ENCODE assay signal across 1 cellular context in the genomic region with DNA sequence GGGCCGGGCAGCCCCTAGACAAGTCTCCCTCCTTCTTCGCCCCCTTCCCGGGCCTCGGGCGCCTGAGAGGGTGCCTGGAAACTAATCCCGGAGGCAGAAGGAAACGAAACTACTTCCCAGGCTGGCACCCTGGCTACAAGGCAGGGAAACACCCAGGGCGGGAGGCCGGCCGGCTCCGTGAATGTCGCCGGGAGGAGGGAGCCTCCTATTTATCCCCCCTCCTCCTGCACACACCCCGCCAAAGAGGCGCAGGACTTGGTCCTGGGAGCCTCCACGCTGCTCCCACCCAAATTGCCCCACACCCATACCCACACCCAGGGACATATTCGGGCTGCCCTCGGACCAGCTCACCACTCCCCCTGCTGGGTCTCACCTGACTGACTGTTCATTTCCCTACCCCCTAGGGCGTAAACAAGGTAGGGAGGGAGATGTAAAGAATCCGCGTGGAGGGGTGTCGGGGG.
A peak's percentile ranks its signal among the peaks of the same experiment; 100 is the strongest.
TF ChIP-seq lines count a peak whose summit lies in the region.

A gene with protein sequence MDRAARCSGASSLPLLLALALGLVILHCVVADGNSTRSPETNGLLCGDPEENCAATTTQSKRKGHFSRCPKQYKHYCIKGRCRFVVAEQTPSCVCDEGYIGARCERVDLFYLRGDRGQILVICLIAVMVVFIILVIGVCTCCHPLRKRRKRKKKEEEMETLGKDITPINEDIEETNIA (minus strand): TSS at position 183 of the 461 bp plus-strand sequence. CDS start 198 bp downstream, outside the sequence.

TF ChIP-seq in HepG2, 621 proteins besides CTCF, POLR2A, EP300 and RAD21 (continued from another document):
- TF ChIP-seq, protein P1, sequence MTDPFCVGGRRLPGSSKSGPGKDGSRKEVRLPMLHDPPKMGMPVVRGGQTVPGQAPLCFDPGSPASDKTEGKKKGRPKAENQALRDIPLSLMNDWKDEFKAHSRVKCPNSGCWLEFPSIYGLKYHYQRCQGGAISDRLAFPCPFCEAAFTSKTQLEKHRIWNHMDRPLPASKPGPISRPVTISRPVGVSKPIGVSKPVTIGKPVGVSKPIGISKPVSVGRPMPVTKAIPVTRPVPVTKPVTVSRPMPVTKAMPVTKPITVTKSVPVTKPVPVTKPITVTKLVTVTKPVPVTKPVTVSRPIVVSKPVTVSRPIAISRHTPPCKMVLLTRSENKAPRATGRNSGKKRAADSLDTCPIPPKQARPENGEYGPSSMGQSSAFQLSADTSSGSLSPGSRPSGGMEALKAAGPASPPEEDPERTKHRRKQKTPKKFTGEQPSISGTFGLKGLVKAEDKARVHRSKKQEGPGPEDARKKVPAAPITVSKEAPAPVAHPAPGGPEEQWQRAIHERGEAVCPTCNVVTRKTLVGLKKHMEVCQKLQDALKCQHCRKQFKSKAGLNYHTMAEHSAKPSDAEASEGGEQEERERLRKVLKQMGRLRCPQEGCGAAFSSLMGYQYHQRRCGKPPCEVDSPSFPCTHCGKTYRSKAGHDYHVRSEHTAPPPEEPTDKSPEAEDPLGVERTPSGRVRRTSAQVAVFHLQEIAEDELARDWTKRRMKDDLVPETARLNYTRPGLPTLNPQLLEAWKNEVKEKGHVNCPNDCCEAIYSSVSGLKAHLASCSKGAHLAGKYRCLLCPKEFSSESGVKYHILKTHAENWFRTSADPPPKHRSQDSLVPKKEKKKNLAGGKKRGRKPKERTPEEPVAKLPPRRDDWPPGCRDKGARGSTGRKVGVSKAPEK (CRISPR knock-in tag; IDR thresholded peaks at IDR 0.05; ENCODE audit: borderline replicate concordance): no peak
- no peak for TF ChIP-seq ZNF766 (CRISPR knock-in tag; IDR thresholded peaks at IDR 0.05; ENCODE audit: borderline replicate concordance)
- peak; percentile 31; the same call in 1 of the 2 replicates for TF ChIP-seq STAG1 (CRISPR knock-in tag; IDR thresholded peaks at IDR 0.05)
- TF ChIP-seq TGIF2 (CRISPR knock-in tag; IDR thresholded peaks at IDR 0.05): no peak
- TF ChIP-seq DR1 (CRISPR knock-in tag; IDR thresholded peaks at IDR 0.05): no peak
- TF ChIP-seq HDAC1 (CRISPR knock-in tag; IDR thresholded peaks at IDR 0.05): no peak
- TF ChIP-seq ZBTB1 (CRISPR knock-in tag; IDR thresholded peaks at IDR 0.05; ENCODE audit: borderline replicate concordance): no peak
- no peak for TF ChIP-seq ZNF570 (CRISPR knock-in tag; IDR thresholded peaks at IDR 0.05; ENCODE audit: borderline replicate concordance)
- TF ChIP-seq RARG (CRISPR knock-in tag; IDR thresholded peaks at IDR 0.05; ENCODE audit: low read depth): no peak
- no peak for TF ChIP-seq HIVEP1 (CRISPR knock-in tag; IDR thresholded peaks at IDR 0.05)
- no peak for TF ChIP-seq PHF8 (CRISPR knock-in tag; IDR thresholded peaks at IDR 0.05)
- no peak for TF ChIP-seq ISX (CRISPR knock-in tag; conservative IDR thresholded peaks at IDR 0.05)
- no peak for TF ChIP-seq REL (CRISPR knock-in tag; conservative IDR thresholded peaks at IDR 0.05)
- TF ChIP-seq GATAD2A (CRISPR knock-in tag; IDR thresholded peaks at IDR 0.05): no peak
- TF ChIP-seq ZSCAN21 (CRISPR knock-in tag; IDR thresholded peaks at IDR 0.05; ENCODE audit: borderline replicate concordance): no peak
- TF ChIP-seq JARID2 (CRISPR knock-in tag; IDR thresholded peaks at IDR 0.05; ENCODE audit: insufficient replicate concordance): no peak
- no peak for TF ChIP-seq ZNF773 (CRISPR knock-in tag; IDR thresholded peaks at IDR 0.05; ENCODE audit: borderline replicate concordance)
- TF ChIP-seq GATA4 (IDR thresholded peaks at IDR 0.05; ENCODE audit: borderline replicate concordance, low read depth): no peak
- TF ChIP-seq, protein P2, sequence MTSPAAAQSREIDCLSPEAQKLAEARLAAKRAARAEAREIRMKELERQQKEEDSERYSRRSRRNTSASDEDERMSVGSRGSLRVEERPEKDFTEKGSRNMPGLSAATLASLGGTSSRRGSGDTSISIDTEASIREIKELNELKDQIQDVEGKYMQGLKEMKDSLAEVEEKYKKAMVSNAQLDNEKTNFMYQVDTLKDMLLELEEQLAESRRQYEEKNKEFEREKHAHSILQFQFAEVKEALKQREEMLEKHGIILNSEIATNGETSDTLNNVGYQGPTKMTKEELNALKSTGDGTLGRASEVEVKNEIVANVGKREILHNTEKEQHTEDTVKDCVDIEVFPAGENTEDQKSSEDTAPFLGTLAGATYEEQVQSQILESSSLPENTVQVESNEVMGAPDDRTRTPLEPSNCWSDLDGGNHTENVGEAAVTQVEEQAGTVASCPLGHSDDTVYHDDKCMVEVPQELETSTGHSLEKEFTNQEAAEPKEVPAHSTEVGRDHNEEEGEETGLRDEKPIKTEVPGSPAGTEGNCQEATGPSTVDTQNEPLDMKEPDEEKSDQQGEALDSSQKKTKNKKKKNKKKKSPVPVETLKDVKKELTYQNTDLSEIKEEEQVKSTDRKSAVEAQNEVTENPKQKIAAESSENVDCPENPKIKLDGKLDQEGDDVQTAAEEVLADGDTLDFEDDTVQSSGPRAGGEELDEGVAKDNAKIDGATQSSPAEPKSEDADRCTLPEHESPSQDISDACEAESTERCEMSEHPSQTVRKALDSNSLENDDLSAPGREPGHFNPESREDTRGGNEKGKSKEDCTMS (CRISPR knock-in tag; conservative IDR thresholded peaks at IDR 0.05): no peak
- no peak for TF ChIP-seq ARNT (IDR thresholded peaks at IDR 0.05)
- no peak for TF ChIP-seq ZKSCAN5 (CRISPR knock-in tag; IDR thresholded peaks at IDR 0.05)
- TF ChIP-seq, protein P3, sequence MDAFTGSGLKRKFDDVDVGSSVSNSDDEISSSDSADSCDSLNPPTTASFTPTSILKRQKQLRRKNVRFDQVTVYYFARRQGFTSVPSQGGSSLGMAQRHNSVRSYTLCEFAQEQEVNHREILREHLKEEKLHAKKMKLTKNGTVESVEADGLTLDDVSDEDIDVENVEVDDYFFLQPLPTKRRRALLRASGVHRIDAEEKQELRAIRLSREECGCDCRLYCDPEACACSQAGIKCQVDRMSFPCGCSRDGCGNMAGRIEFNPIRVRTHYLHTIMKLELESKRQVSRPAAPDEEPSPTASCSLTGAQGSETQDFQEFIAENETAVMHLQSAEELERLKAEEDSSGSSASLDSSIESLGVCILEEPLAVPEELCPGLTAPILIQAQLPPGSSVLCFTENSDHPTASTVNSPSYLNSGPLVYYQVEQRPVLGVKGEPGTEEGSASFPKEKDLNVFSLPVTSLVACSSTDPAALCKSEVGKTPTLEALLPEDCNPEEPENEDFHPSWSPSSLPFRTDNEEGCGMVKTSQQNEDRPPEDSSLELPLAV (CRISPR knock-in tag; conservative IDR thresholded peaks at IDR 0.05; ENCODE audit: low read depth): no peak
- 0 out of 2 replicates have a peak, but pooled peaks have one; percentile 6 for TF ChIP-seq KDM2A (CRISPR knock-in tag; IDR thresholded peaks at IDR 0.05; ENCODE audit: borderline replicate concordance, low read depth)
- TF ChIP-seq ZBTB42 (CRISPR knock-in tag; IDR thresholded peaks at IDR 0.05): no peak
- TF ChIP-seq, protein P4, sequence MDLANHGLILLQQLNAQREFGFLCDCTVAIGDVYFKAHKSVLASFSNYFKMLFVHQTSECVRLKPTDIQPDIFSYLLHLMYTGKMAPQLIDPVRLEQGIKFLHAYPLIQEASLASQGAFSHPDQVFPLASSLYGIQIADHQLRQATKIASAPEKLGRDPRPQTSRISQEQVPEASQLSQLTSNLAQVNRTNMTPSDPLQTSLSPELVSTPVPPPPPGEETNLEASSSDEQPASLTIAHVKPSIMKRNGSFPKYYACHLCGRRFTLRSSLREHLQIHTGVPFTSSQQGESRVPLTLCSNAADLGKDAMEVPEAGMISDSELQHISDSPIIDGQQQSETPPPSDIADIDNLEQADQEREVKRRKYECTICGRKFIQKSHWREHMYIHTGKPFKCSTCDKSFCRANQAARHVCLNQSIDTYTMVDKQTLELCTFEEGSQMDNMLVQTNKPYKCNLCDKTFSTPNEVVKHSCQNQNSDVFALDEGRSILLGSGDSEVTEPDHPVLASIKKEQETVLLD (CRISPR knock-in tag; IDR thresholded peaks at IDR 0.05; ENCODE audit: low read depth): no peak
- TF ChIP-seq, protein P5, sequence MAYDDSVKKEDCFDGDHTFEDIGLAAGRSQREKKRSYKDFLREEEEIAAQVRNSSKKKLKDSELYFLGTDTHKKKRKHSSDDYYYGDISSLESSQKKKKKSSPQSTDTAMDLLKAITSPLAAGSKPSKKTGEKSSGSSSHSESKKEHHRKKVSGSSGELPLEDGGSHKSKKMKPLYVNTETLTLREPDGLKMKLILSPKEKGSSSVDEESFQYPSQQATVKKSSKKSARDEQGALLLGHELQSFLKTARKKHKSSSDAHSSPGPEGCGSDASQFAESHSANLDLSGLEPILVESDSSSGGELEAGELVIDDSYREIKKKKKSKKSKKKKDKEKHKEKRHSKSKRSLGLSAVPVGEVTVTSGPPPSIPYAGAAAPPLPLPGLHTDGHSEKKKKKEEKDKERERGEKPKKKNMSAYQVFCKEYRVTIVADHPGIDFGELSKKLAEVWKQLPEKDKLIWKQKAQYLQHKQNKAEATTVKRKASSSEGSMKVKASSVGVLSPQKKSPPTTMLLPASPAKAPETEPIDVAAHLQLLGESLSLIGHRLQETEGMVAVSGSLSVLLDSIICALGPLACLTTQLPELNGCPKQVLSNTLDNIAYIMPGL (CRISPR knock-in tag; IDR thresholded peaks at IDR 0.05; ENCODE audit: borderline replicate concordance in 1 of 2, low read depth in 1 of 2): 0 out of 4 replicates have a peak, but pooled peaks have one; percentile 8 to 21
- TF ChIP-seq, protein P6, sequence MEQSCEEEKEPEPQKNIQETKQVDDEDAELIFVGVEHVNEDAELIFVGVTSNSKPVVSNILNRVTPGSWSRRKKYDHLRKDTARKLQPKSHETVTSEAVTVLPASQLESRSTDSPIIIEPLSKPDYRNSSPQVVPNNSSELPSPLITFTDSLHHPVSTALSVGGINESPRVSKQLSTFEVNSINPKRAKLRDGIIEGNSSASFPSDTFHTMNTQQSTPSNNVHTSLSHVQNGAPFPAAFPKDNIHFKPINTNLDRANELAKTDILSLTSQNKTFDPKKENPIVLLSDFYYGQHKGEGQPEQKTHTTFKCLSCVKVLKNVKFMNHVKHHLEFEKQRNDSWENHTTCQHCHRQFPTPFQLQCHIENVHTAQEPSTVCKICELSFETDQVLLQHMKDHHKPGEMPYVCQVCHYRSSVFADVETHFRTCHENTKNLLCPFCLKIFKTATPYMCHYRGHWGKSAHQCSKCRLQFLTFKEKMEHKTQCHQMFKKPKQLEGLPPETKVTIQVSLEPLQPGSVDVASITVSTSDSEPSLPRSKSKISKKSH (CRISPR knock-in tag; IDR thresholded peaks at IDR 0.05; ENCODE audit: borderline replicate concordance): no peak
- no peak for TF ChIP-seq HMGA1 (CRISPR knock-in tag; conservative IDR thresholded peaks at IDR 0.05)
- no peak for TF ChIP-seq ZIK1 (CRISPR knock-in tag; IDR thresholded peaks at IDR 0.05; ENCODE audit: borderline replicate concordance, low read depth)
- no peak for TF ChIP-seq ZNF678 (CRISPR knock-in tag; IDR thresholded peaks at IDR 0.05)
- TF ChIP-seq, protein P7, sequence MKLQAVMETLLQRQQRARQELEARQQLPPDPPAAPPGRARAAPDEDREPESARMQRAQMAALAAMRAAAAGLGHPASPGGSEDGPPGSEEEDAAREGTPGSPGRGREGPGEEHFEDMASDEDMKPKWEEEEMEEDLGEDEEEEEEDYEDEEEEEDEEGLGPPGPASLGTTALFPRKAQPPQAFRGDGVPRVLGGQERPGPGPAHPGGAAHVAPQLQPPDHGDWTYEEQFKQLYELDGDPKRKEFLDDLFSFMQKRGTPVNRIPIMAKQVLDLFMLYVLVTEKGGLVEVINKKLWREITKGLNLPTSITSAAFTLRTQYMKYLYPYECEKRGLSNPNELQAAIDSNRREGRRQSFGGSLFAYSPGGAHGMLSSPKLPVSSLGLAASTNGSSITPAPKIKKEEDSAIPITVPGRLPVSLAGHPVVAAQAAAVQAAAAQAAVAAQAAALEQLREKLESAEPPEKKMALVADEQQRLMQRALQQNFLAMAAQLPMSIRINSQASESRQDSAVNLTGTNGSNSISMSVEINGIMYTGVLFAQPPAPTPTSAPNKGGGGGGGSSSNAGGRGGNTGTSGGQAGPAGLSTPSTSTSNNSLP (IDR thresholded peaks at IDR 0.05; ENCODE audit: low read depth, low read length): no peak
- TF ChIP-seq NFYC (CRISPR knock-in tag; IDR thresholded peaks at IDR 0.05): no peak
- TF ChIP-seq SP4 (CRISPR knock-in tag; IDR thresholded peaks at IDR 0.05): no peak
- TF ChIP-seq GLI4 (CRISPR knock-in tag; IDR thresholded peaks at IDR 0.05; ENCODE audit: borderline replicate concordance): no peak
- TF ChIP-seq KAT7 (CRISPR knock-in tag; IDR thresholded peaks at IDR 0.05; ENCODE audit: borderline replicate concordance): no peak
- TF ChIP-seq ARID2 (CRISPR knock-in tag; IDR thresholded peaks at IDR 0.05; ENCODE audit: borderline replicate concordance): 0 out of 2 replicates have a peak, but pooled peaks have one; percentile 2
- no peak for TF ChIP-seq TSC22D2 (CRISPR knock-in tag; IDR thresholded peaks at IDR 0.05; ENCODE audit: borderline replicate concordance)
- TF ChIP-seq JUNB (CRISPR knock-in tag; IDR thresholded peaks at IDR 0.05; ENCODE audit: borderline replicate concordance): no peak
- no peak for TF ChIP-seq ZSCAN25 (CRISPR knock-in tag; IDR thresholded peaks at IDR 0.05)
- TF ChIP-seq, protein P8, sequence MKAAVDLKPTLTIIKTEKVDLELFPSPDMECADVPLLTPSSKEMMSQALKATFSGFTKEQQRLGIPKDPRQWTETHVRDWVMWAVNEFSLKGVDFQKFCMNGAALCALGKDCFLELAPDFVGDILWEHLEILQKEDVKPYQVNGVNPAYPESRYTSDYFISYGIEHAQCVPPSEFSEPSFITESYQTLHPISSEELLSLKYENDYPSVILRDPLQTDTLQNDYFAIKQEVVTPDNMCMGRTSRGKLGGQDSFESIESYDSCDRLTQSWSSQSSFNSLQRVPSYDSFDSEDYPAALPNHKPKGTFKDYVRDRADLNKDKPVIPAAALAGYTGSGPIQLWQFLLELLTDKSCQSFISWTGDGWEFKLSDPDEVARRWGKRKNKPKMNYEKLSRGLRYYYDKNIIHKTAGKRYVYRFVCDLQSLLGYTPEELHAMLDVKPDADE (CRISPR knock-in tag; IDR thresholded peaks at IDR 0.05): no peak
- no peak for TF ChIP-seq YEATS2 (CRISPR knock-in tag; IDR thresholded peaks at IDR 0.05; ENCODE audit: borderline replicate concordance)
